In the genomic region with DNA sequence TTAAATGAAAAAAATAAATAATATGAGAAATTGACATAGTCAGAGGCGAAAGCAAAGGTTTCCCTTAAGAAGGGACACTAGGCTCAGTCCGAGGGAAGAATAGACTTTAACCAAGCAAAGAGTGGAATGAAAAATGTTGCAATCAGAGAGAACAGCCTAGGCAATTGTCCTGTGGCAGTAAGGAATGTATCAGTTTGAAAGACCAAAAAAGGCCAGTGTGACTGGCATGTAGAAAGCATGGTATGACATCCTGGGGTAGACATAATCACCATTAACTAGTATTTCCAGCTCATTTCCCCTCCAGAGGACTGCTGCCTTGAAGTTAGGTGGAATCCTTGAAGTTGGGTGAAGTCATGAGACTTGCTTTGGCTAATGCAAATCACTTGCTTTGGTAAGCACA, we compare ENCODE assay signal across 2 cellular contexts.
A peak's percentile ranks its signal among the peaks of the same experiment; 100 is the strongest.
TF ChIP-seq lines count a peak whose summit lies in the region.

No MANE protein-coding gene starts in this region.

TF ChIP-seq in Ishikawa, 13 proteins besides CTCF, POLR2A, EP300 and RAD21 (continued from another document):
- TF ChIP-seq TAF1 (IDR thresholded peaks at IDR 0.05; ENCODE audit: low read depth) = no peak
- no peak for TF ChIP-seq TEAD4 (IDR thresholded peaks at IDR 0.05)
- 0 out of 2 replicates have a peak, but pooled peaks have one; percentile 25 for TF ChIP-seq CEBPB (IDR thresholded peaks at IDR 0.05)

TF ChIP-seq in K562, 482 proteins besides CTCF, POLR2A, EP300 and RAD21 (continued from another document):
- no peak for TF ChIP-seq ZNF224 (CRISPR knock-in tag; IDR thresholded peaks at IDR 0.05)
- TF ChIP-seq, protein P1, sequence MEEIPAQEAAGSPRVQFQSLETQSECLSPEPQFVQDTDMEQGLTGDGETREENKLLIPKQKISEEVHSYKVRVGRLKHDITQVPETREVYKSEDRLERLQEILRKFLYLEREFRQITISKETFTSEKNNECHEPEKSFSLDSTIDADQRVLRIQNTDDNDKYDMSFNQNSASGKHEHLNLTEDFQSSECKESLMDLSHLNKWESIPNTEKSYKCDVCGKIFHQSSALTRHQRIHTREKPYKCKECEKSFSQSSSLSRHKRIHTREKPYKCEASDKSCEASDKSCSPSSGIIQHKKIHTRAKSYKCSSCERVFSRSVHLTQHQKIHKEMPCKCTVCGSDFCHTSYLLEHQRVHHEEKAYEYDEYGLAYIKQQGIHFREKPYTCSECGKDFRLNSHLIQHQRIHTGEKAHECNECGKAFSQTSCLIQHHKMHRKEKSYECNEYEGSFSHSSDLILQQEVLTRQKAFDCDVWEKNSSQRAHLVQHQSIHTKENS (CRISPR knock-in tag; IDR thresholded peaks at IDR 0.05) = no peak
- no peak for TF ChIP-seq BRD4 (IDR thresholded peaks at IDR 0.05)
- no peak for TF ChIP-seq CCNT2 (IDR thresholded peaks at IDR 0.05; ENCODE audit: borderline replicate concordance, extremely low read depth, insufficient read length, low read depth, low read length)
- no peak for TF ChIP-seq GTF2A2 (tag; IDR thresholded peaks at IDR 0.05)
- no peak for TF ChIP-seq ZNF24 (IDR thresholded peaks at IDR 0.05)
- no peak for TF ChIP-seq KDM5B (IDR thresholded peaks at IDR 0.05; ENCODE audit: insufficient replicate concordance, low read depth, low read length)
- TF ChIP-seq CREM (IDR thresholded peaks at IDR 0.05; ENCODE audit: low read depth) = no peak
- TF ChIP-seq KLF13 (tag; IDR thresholded peaks at IDR 0.05; ENCODE audit: borderline replicate concordance, low read depth) = no peak
- TF ChIP-seq ZFP36 (IDR thresholded peaks at IDR 0.05; ENCODE audit: low read depth, low read length, partially characterized antibody) = no peak
- TF ChIP-seq, protein P2, sequence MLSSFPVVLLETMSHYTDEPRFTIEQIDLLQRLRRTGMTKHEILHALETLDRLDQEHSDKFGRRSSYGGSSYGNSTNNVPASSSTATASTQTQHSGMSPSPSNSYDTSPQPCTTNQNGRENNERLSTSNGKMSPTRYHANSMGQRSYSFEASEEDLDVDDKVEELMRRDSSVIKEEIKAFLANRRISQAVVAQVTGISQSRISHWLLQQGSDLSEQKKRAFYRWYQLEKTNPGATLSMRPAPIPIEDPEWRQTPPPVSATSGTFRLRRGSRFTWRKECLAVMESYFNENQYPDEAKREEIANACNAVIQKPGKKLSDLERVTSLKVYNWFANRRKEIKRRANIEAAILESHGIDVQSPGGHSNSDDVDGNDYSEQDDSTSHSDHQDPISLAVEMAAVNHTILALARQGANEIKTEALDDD (IDR thresholded peaks at IDR 0.05) = no peak
- TF ChIP-seq, protein P3, sequence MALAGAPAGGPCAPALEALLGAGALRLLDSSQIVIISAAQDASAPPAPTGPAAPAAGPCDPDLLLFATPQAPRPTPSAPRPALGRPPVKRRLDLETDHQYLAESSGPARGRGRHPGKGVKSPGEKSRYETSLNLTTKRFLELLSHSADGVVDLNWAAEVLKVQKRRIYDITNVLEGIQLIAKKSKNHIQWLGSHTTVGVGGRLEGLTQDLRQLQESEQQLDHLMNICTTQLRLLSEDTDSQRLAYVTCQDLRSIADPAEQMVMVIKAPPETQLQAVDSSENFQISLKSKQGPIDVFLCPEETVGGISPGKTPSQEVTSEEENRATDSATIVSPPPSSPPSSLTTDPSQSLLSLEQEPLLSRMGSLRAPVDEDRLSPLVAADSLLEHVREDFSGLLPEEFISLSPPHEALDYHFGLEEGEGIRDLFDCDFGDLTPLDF (CRISPR knock-in tag; IDR thresholded peaks at IDR 0.05) = no peak
- no peak for TF ChIP-seq FOXK1 (CRISPR knock-in tag; IDR thresholded peaks at IDR 0.05; ENCODE audit: borderline replicate concordance)
- TF ChIP-seq ZNF174 (CRISPR knock-in tag; IDR thresholded peaks at IDR 0.05) = no peak
- TF ChIP-seq, protein P4, sequence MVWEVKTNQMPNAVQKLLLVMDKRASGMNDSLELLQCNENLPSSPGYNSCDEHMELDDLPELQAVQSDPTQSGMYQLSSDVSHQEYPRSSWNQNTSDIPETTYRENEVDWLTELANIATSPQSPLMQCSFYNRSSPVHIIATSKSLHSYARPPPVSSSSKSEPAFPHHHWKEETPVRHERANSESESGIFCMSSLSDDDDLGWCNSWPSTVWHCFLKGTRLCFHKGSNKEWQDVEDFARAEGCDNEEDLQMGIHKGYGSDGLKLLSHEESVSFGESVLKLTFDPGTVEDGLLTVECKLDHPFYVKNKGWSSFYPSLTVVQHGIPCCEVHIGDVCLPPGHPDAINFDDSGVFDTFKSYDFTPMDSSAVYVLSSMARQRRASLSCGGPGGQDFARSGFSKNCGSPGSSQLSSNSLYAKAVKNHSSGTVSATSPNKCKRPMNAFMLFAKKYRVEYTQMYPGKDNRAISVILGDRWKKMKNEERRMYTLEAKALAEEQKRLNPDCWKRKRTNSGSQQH (CRISPR knock-in tag; IDR thresholded peaks at IDR 0.05) = no peak
- TF ChIP-seq ZNF76 (CRISPR knock-in tag; IDR thresholded peaks at IDR 0.05; ENCODE audit: borderline replicate concordance) = no peak
